17 cellular contexts compared by ENCODE assay signal in the genomic region with DNA sequence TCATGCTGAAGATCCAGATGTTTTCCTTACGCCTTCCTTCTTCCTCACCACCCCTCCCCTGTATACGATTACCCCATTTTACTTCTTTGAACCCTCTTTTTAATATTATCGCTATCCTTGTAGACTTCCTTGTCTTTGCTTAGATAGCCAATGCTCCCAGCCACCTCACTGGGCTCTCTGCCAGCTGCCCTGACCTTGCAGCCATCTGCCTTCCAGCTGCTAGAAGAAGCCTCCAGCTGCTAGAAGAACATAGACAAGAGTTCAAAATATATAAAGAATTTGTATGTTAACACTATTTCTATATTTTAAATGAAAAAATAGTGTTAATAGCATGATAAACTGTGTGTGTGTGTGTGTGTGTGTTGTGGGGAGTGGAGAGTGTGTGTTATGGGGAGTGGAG.
DNase-seq lines count a peak whose midpoint lies in the region; ATAC-seq, FAIRE-seq and TF ChIP-seq lines count a peak whose summit lies in the region.
"Had no signal": no experiment of that assay in that cellular context is flagged by ENCODE, and none has a peak within 500 bp of the region (broad histone marks: within the 10 kb centered on the region; RNA-seq: fewer than 3 reads in every experiment).

No MANE protein-coding gene starts in this region.

- H3K27me3 Mint-ChIP-seq in immature natural killer cell (ENCODE audit: low read depth in 3 of 3), result peaks cover 0 to 2% (median 0%) of the 10 kb centered on the region in 3 donors

- H3K9me3 Mint-ChIP-seq in immature natural killer cell, result peaks cover 0 to 2% (median 0%) of the 10 kb centered on the region in 6 donors
- H3K9me3 Mint-ChIP-seq: activated naive CD4-positive, alpha-beta T cell treated with anti-CD3 and anti-CD28 coated beads, Interleukin-2, amount 50 U/mL, for 72 hours; T-helper 1 cell treated with Interleukin-12 subunit alpha and Interleukin-12 subunit beta and Interleukin-4 antibody, amounts not matched to agents 30 μg/mL and 1 μg/mL, for 36 hours had no signal

- no peak overlapping the region for H3K4me3 ChIP-seq in mucosa of descending colon

- DNase-seq in EL (peak; percentile 18), RPMI8226 (peak; percentile 50), mucosa of descending colon (peak in 2 of 3 donors; percentile 21 to 36), immature natural killer cell (no peak), GDM1 (lab: John Stamatoyannopoulos, UW) (no peak), substantia nigra (lab: John Stamatoyannopoulos, UW) (no peak)
- DNase-seq: activated CD4-positive, alpha-beta T cell treated with anti-CD3 and anti-CD28 coated beads for 36 hours; cerebellar nuclear complex; DMS153; KBM-7; NCI-H1436 treated with DMSO at 0.1 percent for 48 hours; stimulated activated CD4-positive, alpha-beta T cell treated with anti-CD3 and anti-CD28 coated beads, Interleukin-12 subunit alpha, Interleukin-12 subunit beta, amount 100 ng/mL, for 4 hours had no signal

- intact Hi-C loops in mucosa of descending colon (cut with DNase I, micrococcal nuclease), result loop anchor here (10.0 kb wide), 1 partner anchor 947 kb away; no protein-coding TSS in a partner anchor

- ATAC-seq in mucosa of descending colon, result no peak
- ATAC-seq in GM21528 (IDR thresholded peaks at IDR 0.05; ENCODE audit: low FRiP score, unreplicated experiment), result no peak
- ATAC-seq: activated CD4-positive, alpha-beta T cell treated with anti-CD3 and anti-CD28 coated beads for 36 hours; activated naive CD4-positive, alpha-beta T cell treated with anti-CD3 and anti-CD28 coated beads, Interleukin-2, amount 50 U/mL, for 72 hours had no signal

- no peaks in the 10 kb centered on the region for H3K9me3 ChIP-seq in mucosa of descending colon

- no peaks in the 10 kb centered on the region for H3K36me3 Mint-ChIP-seq in immature natural killer cell
- H3K36me3 Mint-ChIP-seq: activated naive CD4-positive, alpha-beta T cell treated with anti-CD3 and anti-CD28 coated beads, Interleukin-2, amount 50 U/mL, for 72 hours had no signal

- H3K36me3 ChIP-seq in mucosa of descending colon (ENCODE audit: low read depth), result no peaks in the 10 kb centered on the region

- H3K4me3 Mint-ChIP-seq in immature natural killer cell, result no peak overlapping the region
- H3K4me3 Mint-ChIP-seq: activated CD4-positive, alpha-beta T cell treated with anti-CD3 and anti-CD28 coated beads for 36 hours; T-helper 1 cell treated with Interleukin-12 subunit alpha and Interleukin-12 subunit beta and Interleukin-4 antibody, amounts not matched to agents 30 μg/mL and 1 μg/mL, for 36 hours had no signal

- TF ChIP-seq CTCF in mucosa of descending colon (IDR thresholded peaks at IDR 0.05), result no peak

- no peaks in the 10 kb centered on the region for H3K4me1 Mint-ChIP-seq in immature natural killer cell
- H3K4me1 Mint-ChIP-seq: activated CD4-positive, alpha-beta T cell treated with anti-CD3 and anti-CD28 coated beads for 36 hours had no signal

- peak; percentile 54 for FAIRE-seq in endometrium (lab: Jason Lieb, UNC)

- no peak overlapping the region for H3K27ac Mint-ChIP-seq in immature natural killer cell
- H3K27ac Mint-ChIP-seq: activated CD4-positive, alpha-beta T cell treated with anti-CD3 and anti-CD28 coated beads for 36 hours; activated naive CD4-positive, alpha-beta T cell treated with anti-CD3 and anti-CD28 coated beads, Interleukin-2, amount 50 U/mL, for 72 hours; T-helper 1 cell treated with Interleukin-12 subunit alpha and Interleukin-12 subunit beta and Interleukin-4 antibody, amounts not matched to agents 30 μg/mL and 1 μg/mL, for 36 hours had no signal

- H3K27ac ChIP-seq in substantia nigra (ENCODE audit: low read depth, low read length, poor library complexity, severe bottlenecking), result no peak overlapping the region
- H3K27ac ChIP-seq: parathyroid adenoma had no signal

- H3K4me1 ChIP-seq in mucosa of descending colon (ENCODE audit: low read depth), result no peaks in the 10 kb centered on the region
- H3K4me1 ChIP-seq: parathyroid adenoma had no signal

Comparison
In these comparisons a context has a peak if more than half of its experiments do, and no peak if none do; other contexts are left out.
1. DNase-seq: peak in EL (single experiment), RPMI8226 (single experiment) and mucosa of descending colon (2 of 3); none in immature natural killer cell (0 of 3), GDM1 (single experiment) and substantia nigra (0 of 49).